9 cellular contexts compared by ENCODE assay signal in genomic region chr2:58428286-58428552, GRCh38.
DNase-seq lines count a peak whose midpoint lies in the region; ATAC-seq, FAIRE-seq and TF ChIP-seq lines count a peak whose summit lies in the region.
"Had no signal": no experiment of that assay in that cellular context is flagged by ENCODE, and none has a peak within 500 bp of the region (broad histone marks: within the 10 kb centered on the region; RNA-seq: fewer than 3 reads in every experiment).

No MANE protein-coding gene starts in this region.

- ATAC-seq in omental fat pad (ENCODE audit: low FRiP score) (peak; percentile 47), gastroesophageal sphincter (no peak)

- H3K4me3 ChIP-seq in gastroesophageal sphincter, result peak overlapping the region in 1 of 2 donors; percentile 43

- peaks cover 56% of the 10 kb centered on the region for H3K27me3 ChIP-seq in gastroesophageal sphincter

- H3K4me1 ChIP-seq in gastroesophageal sphincter, result peaks cover 0 to 16% (median 5%) of the 10 kb centered on the region in 3 donors

- no peak overlapping the region for H3K27ac ChIP-seq in gastroesophageal sphincter

- no peaks in the 10 kb centered on the region for H3K9me3 Mint-ChIP-seq in Calu3 (ENCODE audit: low read depth, unreplicated experiment)
- H3K9me3 Mint-ChIP-seq: IgD-negative memory B cell had no signal

- TF ChIP-seq POLR2A in H54 (IDR thresholded peaks at IDR 0.05; ENCODE audit: low read depth, low read length), result no peak
- no peak for TF ChIP-seq POLR2A in gastroesophageal sphincter (IDR thresholded peaks at IDR 0.05)

- FAIRE-seq in H54 (lab: Jason Lieb, UNC), result no peak

- DNase-seq in Calu3, result peak; percentile 13
- DNase-seq in H54 (ENCODE audit: insufficient read length, low spot score), result peak; percentile 37
- peak; percentile 51 for DNase-seq in NCI-H510A treated with DMSO at 0.1 percent for 48 hours (lab: John Stamatoyannopoulos, UW)
- peak; percentile 24 for DNase-seq in dermis blood vessel endothelial cell
- no peak for DNase-seq in omental fat pad (ENCODE audit: low spot score)
- no peak for DNase-seq in cerebellar cortex (ENCODE audit: low spot score)
- DNase-seq in NCI-H526 treated with DMSO at 0.1 percent for 48 hours (lab: John Stamatoyannopoulos, UW), result no peak

- H3K36me3 Mint-ChIP-seq in Calu3 (ENCODE audit: insufficient read depth, unreplicated experiment), result peaks cover 16% of the 10 kb centered on the region
- H3K36me3 Mint-ChIP-seq: IgD-negative memory B cell had no signal

- H3K36me3 ChIP-seq in gastroesophageal sphincter, result no peaks in the 10 kb centered on the region

- H3K9me3 ChIP-seq in gastroesophageal sphincter, result no peaks in the 10 kb centered on the region

- H3K4me3 Mint-ChIP-seq in Calu3 (ENCODE audit: low read depth, unreplicated experiment), result peak overlapping the region; percentile 75

- TF ChIP-seq CTCF in Calu3 (IDR thresholded peaks at IDR 0.05; ENCODE audit: unreplicated experiment) (no peak), omental fat pad (IDR thresholded peaks at IDR 0.05) (no peak), gastroesophageal sphincter (IDR thresholded peaks at IDR 0.05) (no peak)

- H3K27ac Mint-ChIP-seq in Calu3 (ENCODE audit: unreplicated experiment), result no peak overlapping the region
- H3K27ac Mint-ChIP-seq: IgD-negative memory B cell had no signal

- peaks cover 8% of the 10 kb centered on the region for H3K4me1 Mint-ChIP-seq in Calu3 (ENCODE audit: low read depth, unreplicated experiment)

- no TSS peak for BruUV-seq in Calu3 (replicated peaks; lab: Mats Ljungman, UMichigan)

- 0 to 1% methylated on average over 1 to 18 of the region's 37 CpGs for WGBS in gastroesophageal sphincter (ENCODE audit: low coverage in 1 of 2), 2 donors

- CTCF ChIA-PET in Calu3 (lab: Charles Lee), result no interaction called here

- TF ChIP-seq EP300 in gastroesophageal sphincter (IDR thresholded peaks at IDR 0.05), result no peak

- no peaks in the 10 kb centered on the region for H3K27me3 Mint-ChIP-seq in Calu3 (ENCODE audit: unreplicated experiment)

- intact Hi-C loops in Calu3 (cut with micrococcal nuclease; ENCODE audit: unreplicated experiment), result no loop called here

Comparison
In these comparisons a context has a peak if more than half of its experiments do, and no peak if none do; other contexts are left out.
1. DNase-seq: peak in Calu3 (single experiment), H54 (single experiment), NCI-H510A treated with DMSO at 0.1 percent for 48 hours (single experiment) and dermis blood vessel endothelial cell (single experiment); none in omental fat pad (single experiment), cerebellar cortex (single experiment) and NCI-H526 treated with DMSO at 0.1 percent for 48 hours (single experiment).